Comparison of ENCODE assay signal across 23 cellular contexts in genomic region chr5:35659556-35659955, GRCh38. TPM values are rescaled to one million over a fixed set of nuclear protein-coding genes. Genes with fewer than 3 reads are reported as not detected.
DNase-seq lines count a peak whose midpoint lies in the region; FAIRE-seq and TF ChIP-seq lines count a peak whose summit lies in the region.
"Had no signal": no experiment of that assay in that cellular context is flagged by ENCODE, and none has a peak within 500 bp of the region (broad histone marks: within the 10 kb centered on the region; RNA-seq: fewer than 3 reads in every experiment).

No MANE protein-coding gene starts in this region.

- H3K27ac ChIP-seq in thyroid gland = no peak overlapping the region
- H3K27ac ChIP-seq: KMS-11, SJSA1 had no signal

- H3K36me3 ChIP-seq in bronchial epithelial cell (ENCODE audit: control insufficient read depth, insufficient read depth, low read length) (no peaks in the 10 kb centered on the region), thyroid gland (no peaks in the 10 kb centered on the region)
- H3K36me3 ChIP-seq: SJSA1 had no signal

- no peaks in the 10 kb centered on the region for H3K27me3 Mint-ChIP-seq in activated T-cell treated with anti-CD3 and anti-CD28 coated beads, Interleukin-2, amount 50 U/mL, for 24 hours
- H3K27me3 Mint-ChIP-seq: B cell had no signal

- H3K4me1 Mint-ChIP-seq in activated T-cell treated with anti-CD3 and anti-CD28 coated beads, Interleukin-2, amount 50 U/mL, for 24 hours (ENCODE audit: low read depth) = peaks cover 30% of the 10 kb centered on the region
- H3K4me1 Mint-ChIP-seq: B cell had no signal

- H3K27ac Mint-ChIP-seq in activated T-cell treated with anti-CD3 and anti-CD28 coated beads, Interleukin-2, amount 50 U/mL, for 24 hours = peak overlapping the region; percentile 42
- H3K27ac Mint-ChIP-seq: B cell had no signal

- H3K4me3 ChIP-seq in bronchial epithelial cell (ENCODE audit: low read depth, low read length) (no peak overlapping the region), thyroid gland (replicated peaks in 1 of 3) (no peak overlapping the region)
- H3K4me3 ChIP-seq: SJSA1 had no signal

- TF ChIP-seq CTCF in bronchial epithelial cell (IDR thresholded peaks at IDR 0.05; ENCODE audit: insufficient read depth, low read length, severe bottlenecking) = no peak
- no peak for TF ChIP-seq CTCF in thyroid gland (IDR thresholded peaks at IDR 0.05)

- no peaks in the 10 kb centered on the region for H3K27me3 ChIP-seq in bronchial epithelial cell (ENCODE audit: control insufficient read depth, insufficient read depth, low read length)
- no peaks in the 10 kb centered on the region for H3K27me3 ChIP-seq in thyroid gland
- H3K27me3 ChIP-seq: SJSA1 had no signal

- FAIRE-seq in HTR-8/SVneo (lab: Jason Lieb, UNC) (peak; percentile 58), bronchial epithelial cell (lab: Jason Lieb, UNC) (no peak)
- FAIRE-seq: D721Med, GM19239, H1, RCC 7860 had no signal

- no peak for DNase-seq in activated T-cell treated with anti-CD3 and anti-CD28 coated beads, Interleukin-2, amount 50 U/mL, for 24 hours
- DNase-seq in activated T-cell treated with anti-CD3 and anti-CD28 coated beads for 4 hours = no peak
- no peak for DNase-seq in HTR-8/SVneo (ENCODE audit: insufficient read length, low spot score)
- DNase-seq in bronchial epithelial cell (ENCODE audit: low read depth) = peak; percentile 24
- peak; percentile 55 for DNase-seq in superior temporal gyrus (ENCODE audit: extremely low spot score)
- DNase-seq in thyroid gland = no peak
- no peak for DNase-seq in SK-N-DZ (ENCODE audit: low spot score)
- DNase-seq: DMS53, IMR-90, NCI-H1105, NCI-H2081 treated with DMSO at 0.1 percent for 48 hours, NCI-H2171 treated with DMSO at 0.1 percent for 48 hours, NCI-H524 treated with DMSO at 0.1 percent for 48 hours, NCI-H82, OCI-M1 had no signal

- peaks cover 30% of the 10 kb centered on the region for H3K36me3 Mint-ChIP-seq in activated T-cell treated with anti-CD3 and anti-CD28 coated beads, Interleukin-2, amount 50 U/mL, for 24 hours (ENCODE audit: low read depth)

- intact Hi-C loops in thyroid gland (cut with DNase I) = no loop called here

- H3K9me3 ChIP-seq in thyroid gland = no peaks in the 10 kb centered on the region
- H3K9me3 ChIP-seq: SJSA1 had no signal

- H3K4me3 Mint-ChIP-seq in activated T-cell treated with anti-CD3 and anti-CD28 coated beads, Interleukin-2, amount 50 U/mL, for 24 hours = no peak overlapping the region
- H3K4me3 Mint-ChIP-seq: B cell, CD14-positive monocyte had no signal

- no peak for TF ChIP-seq POLR2A in thyroid gland (IDR thresholded peaks at IDR 0.05)

- peaks cover 18% of the 10 kb centered on the region for H3K9me3 Mint-ChIP-seq in activated T-cell treated with anti-CD3 and anti-CD28 coated beads, Interleukin-2, amount 50 U/mL, for 24 hours

- H3K4me1 ChIP-seq in thyroid gland = no peaks in the 10 kb centered on the region
- H3K4me1 ChIP-seq: SJSA1 had no signal

RNA-seq across cellular contexts. Expression of gene SPEF2, which starts 41.9 kb away (rescaled TPM):
- total RNA-seq in bronchial epithelial cell (0.77 and 1.1 TPM in 2 replicates), thyroid gland (10 to 100 TPM; 17.7 to 39.5 (median 21.5) TPM)
- polyA plus RNA-seq in SK-N-DZ (2014; cell fraction: cytosol; rRNA removed) = 0.35 and 1.4 TPM in 2 replicates
- 8.4 and 13.5 TPM in 2 replicates for polyA plus RNA-seq in SK-N-DZ (2014; cell fraction: nucleus; rRNA removed)
- total RNA-seq: SJSA1 had no signal

Comparison
In these comparisons a context has a peak if more than half of its experiments do, and no peak if none do; other contexts are left out.
1. DNase-seq: peak in bronchial epithelial cell (single experiment) and superior temporal gyrus (single experiment); none in activated T-cell treated with anti-CD3 and anti-CD28 coated beads, Interleukin-2, amount 50 U/mL, for 24 hours (single experiment), activated T-cell treated with anti-CD3 and anti-CD28 coated beads for 4 hours (single experiment), HTR-8/SVneo (single experiment), thyroid gland (0 of 2) and SK-N-DZ (single experiment).